Comparison of ENCODE assay signal across 1 cellular context in genomic region chr13:51357928-51358595, GRCh38.
TF ChIP-seq lines count a peak whose summit lies in the region.

No MANE protein-coding gene starts in this region.

TF ChIP-seq in H1, 55 proteins besides CTCF, POLR2A, EP300 and RAD21:
- TF ChIP-seq CHD7 (IDR thresholded peaks at IDR 0.05; ENCODE audit: insufficient replicate concordance, low read length) = no peak
- TF ChIP-seq TCF12 (IDR thresholded peaks at IDR 0.05; ENCODE audit: low read depth, low read length) = no peak
- TF ChIP-seq CHD1 (IDR thresholded peaks at IDR 0.05; ENCODE audit: low read depth, low read length) = no peak
- no peak for TF ChIP-seq GTF2F1 (IDR thresholded peaks at IDR 0.05; ENCODE audit: borderline replicate concordance, low read depth, low read length)
- no peak for TF ChIP-seq SIN3A (conservative IDR thresholded peaks at IDR 0.05 in 1 of 2, IDR thresholded peaks at IDR 0.05 in 1 of 2; ENCODE audit: low read depth in 1 of 2, low read length in 2 of 2)
- no peak for TF ChIP-seq SIRT6 (IDR thresholded peaks at IDR 0.05; ENCODE audit: low read length)
- no peak for TF ChIP-seq YY1 (IDR thresholded peaks at IDR 0.05; ENCODE audit: low read depth, low read length)
- TF ChIP-seq SP4 (IDR thresholded peaks at IDR 0.05; ENCODE audit: low read length) = no peak
- TF ChIP-seq SRF (IDR thresholded peaks at IDR 0.05; ENCODE audit: low read depth, low read length) = no peak
- no peak for TF ChIP-seq NANOG (IDR thresholded peaks at IDR 0.05; ENCODE audit: insufficient read depth, low read depth, low read length, poor library complexity, severe bottlenecking)
- no peak for TF ChIP-seq TAF7 (optimal IDR thresholded peaks at IDR 0.05; ENCODE audit: borderline replicate concordance, low read depth, low read length)
- TF ChIP-seq GABPA (IDR thresholded peaks at IDR 0.05; ENCODE audit: borderline replicate concordance, insufficient read depth, low read length) = no peak
- TF ChIP-seq CBX8 (IDR thresholded peaks at IDR 0.05; ENCODE audit: borderline replicate concordance, low read depth, low read length) = no peak
- TF ChIP-seq BACH1 (IDR thresholded peaks at IDR 0.05; ENCODE audit: low read length) = no peak
- no peak for TF ChIP-seq CTBP2 (IDR thresholded peaks at IDR 0.05; ENCODE audit: borderline replicate concordance, insufficient read depth, insufficient read length, low read length)
- TF ChIP-seq RNF2 (IDR thresholded peaks at IDR 0.05; ENCODE audit: borderline replicate concordance, low read depth, low read length, missing control alignments, poor library complexity, severe bottlenecking) = no peak
- TF ChIP-seq KDM5A (IDR thresholded peaks at IDR 0.05; ENCODE audit: low read length) = no peak
- no peak for TF ChIP-seq POLR2AphosphoS5 (IDR thresholded peaks at IDR 0.05; ENCODE audit: low read depth, low read length)
- no peak for TF ChIP-seq E2F6 (IDR thresholded peaks at IDR 0.05)
- no peak for TF ChIP-seq EZH2 (IDR thresholded peaks at IDR 0.05; ENCODE audit: low read depth, low read length, severe bottlenecking)
